Comparison of ENCODE assay signal across 1 cellular context in genomic region chr3:53225651-53226050, GRCh38.
TF ChIP-seq lines count a peak whose summit lies in the region.

No MANE protein-coding gene starts in this region.

TF ChIP-seq in GM23338, 12 proteins besides CTCF, POLR2A, EP300 and RAD21 (continued from another document):
- TF ChIP-seq ZNF462 (CRISPR knock-in tag; IDR thresholded peaks at IDR 0.05) (no peak), NANOG (IDR thresholded peaks at IDR 0.05; ENCODE audit: borderline replicate concordance) (no peak), CREB1 (CRISPR knock-in tag; IDR thresholded peaks at IDR 0.05; ENCODE audit: low read depth) (no peak), JUNB (IDR thresholded peaks at IDR 0.05; ENCODE audit: unreplicated experiment) (no peak)
